9 cellular contexts compared by ENCODE assay signal in the genomic region with DNA sequence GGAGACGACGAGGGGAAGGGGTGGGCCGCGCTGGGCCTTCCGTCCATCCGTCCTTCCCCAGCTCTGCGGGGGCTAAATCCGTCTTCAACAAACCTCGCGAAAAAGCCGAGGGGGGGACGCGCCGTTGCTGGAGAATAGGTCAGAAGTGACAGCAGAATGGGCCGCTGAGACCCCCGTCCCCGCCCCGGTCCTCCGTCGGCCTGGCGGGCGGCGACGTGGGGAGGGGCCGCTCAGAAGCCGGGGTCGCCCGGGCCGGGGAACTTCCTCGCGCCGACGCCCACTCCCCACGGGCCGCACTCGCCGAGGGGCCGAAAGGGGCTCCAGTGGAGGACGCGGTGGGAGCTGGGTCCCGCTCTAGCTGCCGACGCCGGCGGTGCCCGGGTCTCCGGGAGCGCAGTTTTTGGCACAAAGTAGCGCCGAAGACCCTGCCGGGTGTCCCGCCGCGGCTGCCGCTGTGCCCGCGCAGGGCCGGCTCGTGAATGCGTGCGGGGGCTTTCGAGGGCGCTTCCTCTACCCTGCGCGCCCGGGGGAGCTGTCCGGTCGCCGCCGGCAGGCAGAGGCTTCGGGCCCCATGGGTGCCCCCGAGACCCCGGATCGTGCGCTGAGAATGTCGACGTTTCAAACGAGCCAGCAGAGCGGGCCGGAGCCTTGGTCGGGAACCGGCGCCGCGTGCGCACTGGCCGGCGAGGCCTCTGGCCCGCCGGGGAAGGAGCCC. TPM values are rescaled to one million over a fixed set of nuclear protein-coding genes. Genes with fewer than 3 reads are reported as not detected.
DNase-seq lines count a peak whose midpoint lies in the region; ATAC-seq, FAIRE-seq and TF ChIP-seq lines count a peak whose summit lies in the region.
"Had no signal": no experiment of that assay in that cellular context is flagged by ENCODE, and none has a peak within 500 bp of the region (broad histone marks: within the 10 kb centered on the region; RNA-seq: fewer than 3 reads in every experiment).

No MANE protein-coding gene starts in this region.

- peak overlapping the region; percentile 44 for H2BK120ac ChIP-seq in trophoblast cell (ENCODE audit: insufficient read depth, low read length, poor library complexity)

- peak overlapping the region; percentile 28 for H3K18ac ChIP-seq in trophoblast cell (ENCODE audit: low read length)

- peak overlapping the region; percentile 85 for H3K4me3 Mint-ChIP-seq in astrocyte (ENCODE audit: unreplicated experiment)

- peaks cover 40% of the 10 kb centered on the region for H3K4me1 ChIP-seq in BE2C
- peaks cover 24% of the 10 kb centered on the region for H3K4me1 ChIP-seq in astrocyte (ENCODE audit: insufficient read depth, low read length)
- peaks cover 11% of the 10 kb centered on the region for H3K4me1 ChIP-seq in right cardiac atrium (ENCODE audit: control insufficient read depth, insufficient read depth, low read length)
- H3K4me1 ChIP-seq in trophoblast cell (ENCODE audit: control insufficient read depth in 1 of 2, insufficient read depth in 2 of 2, low read length in 2 of 2) = peaks cover 16 to 29% of the 10 kb centered on the region in 2 experiments

- intact Hi-C loops in right cardiac atrium (cut with DNase I) = no loop called here

- peaks cover under 1% of the 10 kb centered on the region for H3K27me3 Mint-ChIP-seq in astrocyte (ENCODE audit: low read depth, unreplicated experiment)

- no peak overlapping the region for H2BK12ac ChIP-seq in trophoblast cell (ENCODE audit: low read length)

- H3K27ac Mint-ChIP-seq in astrocyte (ENCODE audit: unreplicated experiment) = peak overlapping the region; percentile 94

- in situ Hi-C loops in ACHN (cut with HindIII; ENCODE audit: low pct_ligation_motif_present, low pct_unique_long_range_greater_than_20kb, low sequenced_read_pairs) = no loop called here

- ATAC-seq in right cardiac atrium (no peak), GM19328 (IDR thresholded peaks at IDR 0.05; ENCODE audit: unreplicated experiment) (no peak)

- peak overlapping the region; percentile 97 for H3K9ac ChIP-seq in astrocyte (ENCODE audit: low read length)
- H3K9ac ChIP-seq in trophoblast cell (ENCODE audit: low read length) = peak overlapping the region; percentile 64

- H4K12ac ChIP-seq in trophoblast cell (ENCODE audit: low read depth, low read length) = peak overlapping the region; percentile 39

- no peaks in the 10 kb centered on the region for H3K9me3 ChIP-seq in BE2C
- no peaks in the 10 kb centered on the region for H3K9me3 ChIP-seq in astrocyte (ENCODE audit: insufficient read depth, low read depth, low read length)
- no peaks in the 10 kb centered on the region for H3K9me3 ChIP-seq in right cardiac atrium (ENCODE audit: control insufficient read depth, low read length)
- peaks cover 1% of the 10 kb centered on the region for H3K9me3 ChIP-seq in trophoblast cell (ENCODE audit: insufficient read depth, low read depth, low read length)

- H2AK5ac ChIP-seq in trophoblast cell (ENCODE audit: low read length) = no peak overlapping the region

- peak overlapping the region; percentile 69 for H3K4ac ChIP-seq in trophoblast cell (ENCODE audit: low read depth, low read length)

- peaks cover 42% of the 10 kb centered on the region for H3K79me1 ChIP-seq in trophoblast cell (ENCODE audit: low read length)

- peaks cover 12% of the 10 kb centered on the region for H3K36me3 ChIP-seq in BE2C
- H3K36me3 ChIP-seq in astrocyte (ENCODE audit: insufficient read depth, low read length) = no peaks in the 10 kb centered on the region
- H3K36me3 ChIP-seq in trophoblast cell (ENCODE audit: control insufficient read depth in 1 of 2, insufficient read depth in 2 of 2, low read length in 2 of 2) = peaks cover 4 to 8% of the 10 kb centered on the region in 2 experiments

- peaks cover 10% of the 10 kb centered on the region for H3K4me1 Mint-ChIP-seq in astrocyte (ENCODE audit: low read depth, unreplicated experiment)

- peak overlapping the region; percentile 55 for H4K8ac ChIP-seq in trophoblast cell (ENCODE audit: low read depth, low read length)

- H2AFZ ChIP-seq in astrocyte (ENCODE audit: low read depth, low read length) (peak overlapping the region; percentile 26), trophoblast cell (ENCODE audit: insufficient read depth, low read length, poor library complexity) (no peak overlapping the region)

- H3K27ac ChIP-seq in astrocyte (ENCODE audit: low read depth, low read length) = peak overlapping the region; percentile 84
- H3K27ac ChIP-seq in right cardiac atrium (ENCODE audit: low read length) = peak overlapping the region; percentile 6
- H3K27ac ChIP-seq in trophoblast cell (ENCODE audit: low read depth, low read length) = no peak overlapping the region

- peaks cover 28% of the 10 kb centered on the region for H3K27me3 ChIP-seq in BE2C
- no peaks in the 10 kb centered on the region for H3K27me3 ChIP-seq in astrocyte (ENCODE audit: insufficient read depth, low read length)
- no peaks in the 10 kb centered on the region for H3K27me3 ChIP-seq in right cardiac atrium (ENCODE audit: control insufficient read depth, insufficient read depth)
- H3K27me3 ChIP-seq in trophoblast cell (ENCODE audit: insufficient read depth, low read length) = peaks cover 13% of the 10 kb centered on the region

- H3K4me2 ChIP-seq in astrocyte (ENCODE audit: low read length) (peak overlapping the region; percentile 93), trophoblast cell (ENCODE audit: low read length) (peak overlapping the region; percentile 85)

- DNase-seq in BE2C = no peak
- no peak for DNase-seq in astrocyte (ENCODE audit: low read depth)
- DNase-seq in right cardiac atrium = peak in 2 of 3 donors; percentile 55 to 68
- no peak for DNase-seq in trophoblast cell
- no peak for DNase-seq in pons (ENCODE audit: low spot score)
- no peak for DNase-seq in stimulated activated naive CD4-positive, alpha-beta T cell treated with Interleukin-2 at 50 U/mL for 16 hours (lab: John Stamatoyannopoulos, UW)
- DNase-seq in ACHN = no peak
- DNase-seq: DMS153 had no signal

- no peak overlapping the region for H2BK5ac ChIP-seq in trophoblast cell (ENCODE audit: low read depth, low read length, poor library complexity)

- H3K23ac ChIP-seq in trophoblast cell (ENCODE audit: low read length) = no peak overlapping the region

- TF ChIP-seq CTCF in BE2C (IDR thresholded peaks at IDR 0.05; ENCODE audit: low read depth, low read length) (no peak), astrocyte (IDR thresholded peaks at IDR 0.05; ENCODE audit: insufficient read depth, low read depth, low read length) (no peak)

- peaks cover 74% of the 10 kb centered on the region for H3K79me2 ChIP-seq in astrocyte (ENCODE audit: insufficient read depth, low read length)
- peaks cover 34% of the 10 kb centered on the region for H3K79me2 ChIP-seq in trophoblast cell (ENCODE audit: control insufficient read depth, insufficient read depth, low read length, poor library complexity)

- 19% methylated on average over 90 of the region's 90 CpGs for WGBS in right cardiac atrium
- no CpG with 5 or more reads among the region's 90 CpGs for WGBS in trophoblast cell (ENCODE audit: extremely low coverage, insufficient coverage, insufficient read length)

- peak overlapping the region; percentile 99 for H3K4me3 ChIP-seq in BE2C (ENCODE audit: low read depth, low read length)
- peak overlapping the region; percentile 94 for H3K4me3 ChIP-seq in astrocyte (ENCODE audit: insufficient read depth, low read depth, low read length)
- peak overlapping the region; percentile 80 for H3K4me3 ChIP-seq in right cardiac atrium (ENCODE audit: low read length)
- peak overlapping the region; percentile 30 for H3K4me3 ChIP-seq in trophoblast cell (ENCODE audit: low read depth, low read length)

- no peak for FAIRE-seq in astrocyte (lab: Jason Lieb, UNC)

- no peak overlapping the region for H4K91ac ChIP-seq in trophoblast cell (ENCODE audit: low read depth, low read length)

- no peak overlapping the region for H3K14ac ChIP-seq in trophoblast cell (ENCODE audit: low read length)

- H4K20me1 ChIP-seq in astrocyte (ENCODE audit: insufficient read depth, low read length) = peaks cover 43% of the 10 kb centered on the region

- peaks cover 3% of the 10 kb centered on the region for H3K36me3 Mint-ChIP-seq in astrocyte (ENCODE audit: low read depth, unreplicated experiment)

- H3K9me3 Mint-ChIP-seq in astrocyte (ENCODE audit: unreplicated experiment) = no peaks in the 10 kb centered on the region

RNA-seq across cellular contexts. Expression of a gene that starts 46.4 kb away (rescaled TPM):
- 41.2 TPM for polyA plus RNA-seq in BE2C (2012; ENCODE audit: insufficient read depth, insufficient read length, low read depth)
- 71.4 and 80.3 TPM in 2 replicates for total RNA-seq in astrocyte
- total RNA-seq in right cardiac atrium = 10 to 100 TPM; 50.8 to 63.9 (median 53.5) TPM
- polyA plus RNA-seq in right cardiac atrium = 61.5 TPM
- 35.9 and 39.2 TPM in 2 replicates for polyA plus RNA-seq in trophoblast cell (2013)

RNA-seq across cellular contexts. Expression of a gene that starts 53.8 kb away (rescaled TPM):
- polyA plus RNA-seq in BE2C (2012; ENCODE audit: insufficient read depth, insufficient read length, low read depth) = 23.2 TPM
- total RNA-seq in astrocyte = 18.5 TPM in 2 replicates
- total RNA-seq in right cardiac atrium = 10 to 100 TPM in 2 of 4 donors, 1 to 10 TPM in 2; 8.3 to 12.8 (median 9.4) TPM
- polyA plus RNA-seq in right cardiac atrium = 8.7 TPM
- 2.8 and 3.1 TPM in 2 replicates for polyA plus RNA-seq in trophoblast cell (2013)

Comparison
In these comparisons a context has a peak if more than half of its experiments do, and no peak if none do; other contexts are left out.
1. DNase-seq: peak in right cardiac atrium (2 of 3); none in BE2C (single experiment), astrocyte (single experiment), trophoblast cell (0 of 2), pons (single experiment), stimulated activated naive CD4-positive, alpha-beta T cell treated with Interleukin-2 at 50 U/mL for 16 hours (single experiment) and ACHN (single experiment).
2. H3K4me3 ChIP-seq: peak in every context shown above with its lines; median percentile 99 in BE2C; 94 in astrocyte; 80 in right cardiac atrium; 30 in trophoblast cell.